In the genomic region with DNA sequence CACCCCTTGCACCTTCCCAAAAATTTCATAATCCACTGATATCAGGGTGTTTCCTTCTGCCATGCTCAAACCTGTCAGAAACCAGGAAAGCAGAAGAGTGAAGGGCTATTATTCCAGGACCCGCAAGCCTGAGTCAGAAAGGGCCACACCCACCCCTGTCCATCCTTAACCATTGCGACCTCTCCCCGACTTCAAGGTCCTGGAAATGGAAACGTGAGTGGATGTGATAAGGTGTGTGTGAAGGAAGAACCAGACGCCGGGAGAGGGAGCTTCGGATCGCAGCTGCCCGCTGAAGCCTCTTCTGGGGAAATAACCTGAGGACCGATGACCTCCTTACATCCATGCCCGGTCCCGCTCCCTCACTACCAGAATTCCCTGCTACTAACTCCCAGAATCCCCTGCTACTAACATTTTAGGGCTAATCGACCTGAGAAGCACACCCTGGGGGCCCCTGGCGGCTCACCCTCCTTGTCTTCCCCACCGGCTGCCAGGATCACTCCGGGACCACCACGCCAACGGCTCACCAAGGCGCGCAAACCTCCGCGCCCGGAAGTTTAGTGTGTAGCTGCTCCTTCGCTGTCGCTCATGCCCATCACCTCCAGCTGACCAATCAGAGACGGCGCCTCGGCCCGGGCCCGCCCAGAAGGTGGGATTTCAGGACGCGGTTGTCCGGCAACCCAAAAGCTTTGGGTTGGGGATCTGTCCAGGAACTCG, we compare ENCODE assay signal across 1 cellular context.
A peak's percentile ranks its signal among the peaks of the same experiment; 100 is the strongest.
TF ChIP-seq lines count a peak whose summit lies in the region.

A gene (minus strand): TSS at position 534 of the 714 bp plus-strand sequence. CDS start 471 bp downstream, at position 63.

TF ChIP-seq in K562, 482 proteins besides CTCF, POLR2A, EP300 and RAD21 (continued from another document and continues in another):
- TF ChIP-seq, protein P1, sequence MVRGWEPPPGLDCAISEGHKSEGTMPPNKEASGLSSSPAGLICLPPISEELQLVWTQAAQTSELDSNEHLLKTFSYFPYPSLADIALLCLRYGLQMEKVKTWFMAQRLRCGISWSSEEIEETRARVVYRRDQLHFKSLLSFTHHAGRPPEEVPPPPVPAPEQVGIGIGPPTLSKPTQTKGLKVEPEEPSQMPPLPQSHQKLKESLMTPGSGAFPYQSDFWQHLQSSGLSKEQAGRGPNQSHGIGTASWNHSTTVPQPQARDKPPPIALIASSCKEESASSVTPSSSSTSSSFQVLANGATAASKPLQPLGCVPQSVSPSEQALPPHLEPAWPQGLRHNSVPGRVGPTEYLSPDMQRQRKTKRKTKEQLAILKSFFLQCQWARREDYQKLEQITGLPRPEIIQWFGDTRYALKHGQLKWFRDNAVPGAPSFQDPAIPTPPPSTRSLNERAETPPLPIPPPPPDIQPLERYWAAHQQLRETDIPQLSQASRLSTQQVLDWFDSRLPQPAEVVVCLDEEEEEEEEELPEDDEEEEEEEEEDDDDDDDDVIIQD (CRISPR knock-in tag; IDR thresholded peaks at IDR 0.05), result no peak
- TF ChIP-seq ETV1 (tag; conservative IDR thresholded peaks at IDR 0.05; ENCODE audit: low read depth), result peak; percentile 49; the same call in 1 of the 2 replicates
- no peak for TF ChIP-seq ARNT (IDR thresholded peaks at IDR 0.05)
- TF ChIP-seq, protein P2, sequence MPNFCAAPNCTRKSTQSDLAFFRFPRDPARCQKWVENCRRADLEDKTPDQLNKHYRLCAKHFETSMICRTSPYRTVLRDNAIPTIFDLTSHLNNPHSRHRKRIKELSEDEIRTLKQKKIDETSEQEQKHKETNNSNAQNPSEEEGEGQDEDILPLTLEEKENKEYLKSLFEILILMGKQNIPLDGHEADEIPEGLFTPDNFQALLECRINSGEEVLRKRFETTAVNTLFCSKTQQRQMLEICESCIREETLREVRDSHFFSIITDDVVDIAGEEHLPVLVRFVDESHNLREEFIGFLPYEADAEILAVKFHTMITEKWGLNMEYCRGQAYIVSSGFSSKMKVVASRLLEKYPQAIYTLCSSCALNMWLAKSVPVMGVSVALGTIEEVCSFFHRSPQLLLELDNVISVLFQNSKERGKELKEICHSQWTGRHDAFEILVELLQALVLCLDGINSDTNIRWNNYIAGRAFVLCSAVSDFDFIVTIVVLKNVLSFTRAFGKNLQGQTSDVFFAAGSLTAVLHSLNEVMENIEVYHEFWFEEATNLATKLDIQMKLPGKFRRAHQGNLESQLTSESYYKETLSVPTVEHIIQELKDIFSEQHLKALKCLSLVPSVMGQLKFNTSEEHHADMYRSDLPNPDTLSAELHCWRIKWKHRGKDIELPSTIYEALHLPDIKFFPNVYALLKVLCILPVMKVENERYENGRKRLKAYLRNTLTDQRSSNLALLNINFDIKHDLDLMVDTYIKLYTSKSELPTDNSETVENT (CRISPR knock-in tag; IDR thresholded peaks at IDR 0.05), result no peak
- TF ChIP-seq, protein P3, sequence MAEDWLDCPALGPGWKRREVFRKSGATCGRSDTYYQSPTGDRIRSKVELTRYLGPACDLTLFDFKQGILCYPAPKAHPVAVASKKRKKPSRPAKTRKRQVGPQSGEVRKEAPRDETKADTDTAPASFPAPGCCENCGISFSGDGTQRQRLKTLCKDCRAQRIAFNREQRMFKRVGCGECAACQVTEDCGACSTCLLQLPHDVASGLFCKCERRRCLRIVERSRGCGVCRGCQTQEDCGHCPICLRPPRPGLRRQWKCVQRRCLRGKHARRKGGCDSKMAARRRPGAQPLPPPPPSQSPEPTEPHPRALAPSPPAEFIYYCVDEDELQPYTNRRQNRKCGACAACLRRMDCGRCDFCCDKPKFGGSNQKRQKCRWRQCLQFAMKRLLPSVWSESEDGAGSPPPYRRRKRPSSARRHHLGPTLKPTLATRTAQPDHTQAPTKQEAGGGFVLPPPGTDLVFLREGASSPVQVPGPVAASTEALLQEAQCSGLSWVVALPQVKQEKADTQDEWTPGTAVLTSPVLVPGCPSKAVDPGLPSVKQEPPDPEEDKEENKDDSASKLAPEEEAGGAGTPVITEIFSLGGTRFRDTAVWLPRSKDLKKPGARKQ (CRISPR knock-in tag; IDR thresholded peaks at IDR 0.05), result no peak
- no peak for TF ChIP-seq BDP1 (IDR thresholded peaks at IDR 0.05; ENCODE audit: insufficient read depth, insufficient read length)
- TF ChIP-seq, protein P4, sequence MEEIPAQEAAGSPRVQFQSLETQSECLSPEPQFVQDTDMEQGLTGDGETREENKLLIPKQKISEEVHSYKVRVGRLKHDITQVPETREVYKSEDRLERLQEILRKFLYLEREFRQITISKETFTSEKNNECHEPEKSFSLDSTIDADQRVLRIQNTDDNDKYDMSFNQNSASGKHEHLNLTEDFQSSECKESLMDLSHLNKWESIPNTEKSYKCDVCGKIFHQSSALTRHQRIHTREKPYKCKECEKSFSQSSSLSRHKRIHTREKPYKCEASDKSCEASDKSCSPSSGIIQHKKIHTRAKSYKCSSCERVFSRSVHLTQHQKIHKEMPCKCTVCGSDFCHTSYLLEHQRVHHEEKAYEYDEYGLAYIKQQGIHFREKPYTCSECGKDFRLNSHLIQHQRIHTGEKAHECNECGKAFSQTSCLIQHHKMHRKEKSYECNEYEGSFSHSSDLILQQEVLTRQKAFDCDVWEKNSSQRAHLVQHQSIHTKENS (CRISPR knock-in tag; IDR thresholded peaks at IDR 0.05), result no peak
- TF ChIP-seq NR2C1 (IDR thresholded peaks at IDR 0.05), result no peak
- TF ChIP-seq NR2C1 (tag; IDR thresholded peaks at IDR 0.05), result no peak
- TF ChIP-seq SMARCA5 (IDR thresholded peaks at IDR 0.05), result no peak
- peak; percentile 19; the same call in 1 of the 2 replicates for TF ChIP-seq MYBL2 (IDR thresholded peaks at IDR 0.05; ENCODE audit: low read depth)
- TF ChIP-seq MYBL2 (CRISPR knock-in tag; IDR thresholded peaks at IDR 0.05; ENCODE audit: borderline replicate concordance), result no peak
- TF ChIP-seq, protein P5, sequence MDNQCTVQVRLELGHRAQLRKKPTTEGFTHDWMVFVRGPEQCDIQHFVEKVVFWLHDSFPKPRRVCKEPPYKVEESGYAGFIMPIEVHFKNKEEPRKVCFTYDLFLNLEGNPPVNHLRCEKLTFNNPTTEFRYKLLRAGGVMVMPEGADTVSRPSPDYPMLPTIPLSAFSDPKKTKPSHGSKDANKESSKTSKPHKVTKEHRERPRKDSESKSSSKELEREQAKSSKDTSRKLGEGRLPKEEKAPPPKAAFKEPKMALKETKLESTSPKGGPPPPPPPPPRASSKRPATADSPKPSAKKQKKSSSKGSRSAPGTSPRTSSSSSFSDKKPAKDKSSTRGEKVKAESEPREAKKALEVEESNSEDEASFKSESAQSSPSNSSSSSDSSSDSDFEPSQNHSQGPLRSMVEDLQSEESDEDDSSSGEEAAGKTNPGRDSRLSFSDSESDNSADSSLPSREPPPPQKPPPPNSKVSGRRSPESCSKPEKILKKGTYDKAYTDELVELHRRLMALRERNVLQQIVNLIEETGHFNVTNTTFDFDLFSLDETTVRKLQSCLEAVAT (IDR thresholded peaks at IDR 0.05), result no peak
- TF ChIP-seq NFYB (IDR thresholded peaks at IDR 0.05; ENCODE audit: extremely low read depth, insufficient read length), result peak; percentile 91
- peak; percentile 61 for TF ChIP-seq CTBP1 (IDR thresholded peaks at IDR 0.05; ENCODE audit: borderline replicate concordance)
- no peak for TF ChIP-seq KHSRP (IDR thresholded peaks at IDR 0.05)
- TF ChIP-seq EGR1 (conservative IDR thresholded peaks at IDR 0.05), result no peak
- no peak for TF ChIP-seq SRF (CRISPR knock-in tag; IDR thresholded peaks at IDR 0.05)
- no peak for TF ChIP-seq SMC3 (conservative IDR thresholded peaks at IDR 0.05; ENCODE audit: insufficient read depth, low read depth, low read length)
- TF ChIP-seq RBM39 (optimal IDR thresholded peaks at IDR 0.05; ENCODE audit: low read depth, low read length), result no peak
- no peak for TF ChIP-seq RHOXF2B (CRISPR knock-in tag; conservative IDR thresholded peaks at IDR 0.05)
- TF ChIP-seq, protein P6, sequence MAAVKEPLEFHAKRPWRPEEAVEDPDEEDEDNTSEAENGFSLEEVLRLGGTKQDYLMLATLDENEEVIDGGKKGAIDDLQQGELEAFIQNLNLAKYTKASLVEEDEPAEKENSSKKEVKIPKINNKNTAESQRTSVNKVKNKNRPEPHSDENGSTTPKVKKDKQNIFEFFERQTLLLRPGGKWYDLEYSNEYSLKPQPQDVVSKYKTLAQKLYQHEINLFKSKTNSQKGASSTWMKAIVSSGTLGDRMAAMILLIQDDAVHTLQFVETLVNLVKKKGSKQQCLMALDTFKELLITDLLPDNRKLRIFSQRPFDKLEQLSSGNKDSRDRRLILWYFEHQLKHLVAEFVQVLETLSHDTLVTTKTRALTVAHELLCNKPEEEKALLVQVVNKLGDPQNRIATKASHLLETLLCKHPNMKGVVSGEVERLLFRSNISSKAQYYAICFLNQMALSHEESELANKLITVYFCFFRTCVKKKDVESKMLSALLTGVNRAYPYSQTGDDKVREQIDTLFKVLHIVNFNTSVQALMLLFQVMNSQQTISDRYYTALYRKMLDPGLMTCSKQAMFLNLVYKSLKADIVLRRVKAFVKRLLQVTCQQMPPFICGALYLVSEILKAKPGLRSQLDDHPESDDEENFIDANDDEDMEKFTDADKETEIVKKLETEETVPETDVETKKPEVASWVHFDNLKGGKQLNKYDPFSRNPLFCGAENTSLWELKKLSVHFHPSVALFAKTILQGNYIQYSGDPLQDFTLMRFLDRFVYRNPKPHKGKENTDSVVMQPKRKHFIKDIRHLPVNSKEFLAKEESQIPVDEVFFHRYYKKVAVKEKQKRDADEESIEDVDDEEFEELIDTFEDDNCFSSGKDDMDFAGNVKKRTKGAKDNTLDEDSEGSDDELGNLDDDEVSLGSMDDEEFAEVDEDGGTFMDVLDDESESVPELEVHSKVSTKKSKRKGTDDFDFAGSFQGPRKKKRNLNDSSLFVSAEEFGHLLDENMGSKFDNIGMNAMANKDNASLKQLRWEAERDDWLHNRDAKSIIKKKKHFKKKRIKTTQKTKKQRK (IDR thresholded peaks at IDR 0.05; ENCODE audit: borderline replicate concordance, low read depth, low read length), result peak; percentile 70
- no peak for TF ChIP-seq ETV6 (IDR thresholded peaks at IDR 0.05; ENCODE audit: borderline replicate concordance in 1 of 2, low read depth in 2 of 2, low read length in 1 of 2)
- no peak for TF ChIP-seq ETV6 (CRISPR knock-in tag; IDR thresholded peaks at IDR 0.05; ENCODE audit: borderline replicate concordance)
- peak; percentile 94 for TF ChIP-seq MBD2 (IDR thresholded peaks at IDR 0.05; ENCODE audit: borderline replicate concordance, low read depth)
- TF ChIP-seq EWSR1 (IDR thresholded peaks at IDR 0.05; ENCODE audit: borderline replicate concordance, low read depth, partially characterized antibody), result no peak
- no peak for TF ChIP-seq BMI1 (IDR thresholded peaks at IDR 0.05; ENCODE audit: low read length)
- TF ChIP-seq, protein P7, sequence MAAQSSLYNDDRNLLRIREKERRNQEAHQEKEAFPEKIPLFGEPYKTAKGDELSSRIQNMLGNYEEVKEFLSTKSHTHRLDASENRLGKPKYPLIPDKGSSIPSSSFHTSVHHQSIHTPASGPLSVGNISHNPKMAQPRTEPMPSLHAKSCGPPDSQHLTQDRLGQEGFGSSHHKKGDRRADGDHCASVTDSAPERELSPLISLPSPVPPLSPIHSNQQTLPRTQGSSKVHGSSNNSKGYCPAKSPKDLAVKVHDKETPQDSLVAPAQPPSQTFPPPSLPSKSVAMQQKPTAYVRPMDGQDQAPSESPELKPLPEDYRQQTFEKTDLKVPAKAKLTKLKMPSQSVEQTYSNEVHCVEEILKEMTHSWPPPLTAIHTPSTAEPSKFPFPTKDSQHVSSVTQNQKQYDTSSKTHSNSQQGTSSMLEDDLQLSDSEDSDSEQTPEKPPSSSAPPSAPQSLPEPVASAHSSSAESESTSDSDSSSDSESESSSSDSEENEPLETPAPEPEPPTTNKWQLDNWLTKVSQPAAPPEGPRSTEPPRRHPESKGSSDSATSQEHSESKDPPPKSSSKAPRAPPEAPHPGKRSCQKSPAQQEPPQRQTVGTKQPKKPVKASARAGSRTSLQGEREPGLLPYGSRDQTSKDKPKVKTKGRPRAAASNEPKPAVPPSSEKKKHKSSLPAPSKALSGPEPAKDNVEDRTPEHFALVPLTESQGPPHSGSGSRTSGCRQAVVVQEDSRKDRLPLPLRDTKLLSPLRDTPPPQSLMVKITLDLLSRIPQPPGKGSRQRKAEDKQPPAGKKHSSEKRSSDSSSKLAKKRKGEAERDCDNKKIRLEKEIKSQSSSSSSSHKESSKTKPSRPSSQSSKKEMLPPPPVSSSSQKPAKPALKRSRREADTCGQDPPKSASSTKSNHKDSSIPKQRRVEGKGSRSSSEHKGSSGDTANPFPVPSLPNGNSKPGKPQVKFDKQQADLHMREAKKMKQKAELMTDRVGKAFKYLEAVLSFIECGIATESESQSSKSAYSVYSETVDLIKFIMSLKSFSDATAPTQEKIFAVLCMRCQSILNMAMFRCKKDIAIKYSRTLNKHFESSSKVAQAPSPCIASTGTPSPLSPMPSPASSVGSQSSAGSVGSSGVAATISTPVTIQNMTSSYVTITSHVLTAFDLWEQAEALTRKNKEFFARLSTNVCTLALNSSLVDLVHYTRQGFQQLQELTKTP (IDR thresholded peaks at IDR 0.05; ENCODE audit: low read depth in 1 of 2, partially characterized antibody in 2 of 2), result peak in 1 of 2 experiments; percentile 89
- TF ChIP-seq ERF (CRISPR knock-in tag; IDR thresholded peaks at IDR 0.05), result no peak
- TF ChIP-seq, protein P8, sequence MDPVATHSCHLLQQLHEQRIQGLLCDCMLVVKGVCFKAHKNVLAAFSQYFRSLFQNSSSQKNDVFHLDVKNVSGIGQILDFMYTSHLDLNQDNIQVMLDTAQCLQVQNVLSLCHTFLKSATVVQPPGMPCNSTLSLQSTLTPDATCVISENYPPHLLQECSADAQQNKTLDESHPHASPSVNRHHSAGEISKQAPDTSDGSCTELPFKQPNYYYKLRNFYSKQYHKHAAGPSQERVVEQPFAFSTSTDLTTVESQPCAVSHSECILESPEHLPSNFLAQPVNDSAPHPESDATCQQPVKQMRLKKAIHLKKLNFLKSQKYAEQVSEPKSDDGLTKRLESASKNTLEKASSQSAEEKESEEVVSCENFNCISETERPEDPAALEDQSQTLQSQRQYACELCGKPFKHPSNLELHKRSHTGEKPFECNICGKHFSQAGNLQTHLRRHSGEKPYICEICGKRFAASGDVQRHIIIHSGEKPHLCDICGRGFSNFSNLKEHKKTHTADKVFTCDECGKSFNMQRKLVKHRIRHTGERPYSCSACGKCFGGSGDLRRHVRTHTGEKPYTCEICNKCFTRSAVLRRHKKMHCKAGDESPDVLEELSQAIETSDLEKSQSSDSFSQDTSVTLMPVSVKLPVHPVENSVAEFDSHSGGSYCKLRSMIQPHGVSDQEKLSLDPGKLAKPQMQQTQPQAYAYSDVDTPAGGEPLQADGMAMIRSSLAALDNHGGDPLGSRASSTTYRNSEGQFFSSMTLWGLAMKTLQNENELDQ (CRISPR knock-in tag; IDR thresholded peaks at IDR 0.05; ENCODE audit: borderline replicate concordance), result no peak
- no peak for TF ChIP-seq NR2F6 (CRISPR knock-in tag; IDR thresholded peaks at IDR 0.05)
- TF ChIP-seq NCOA2 (IDR thresholded peaks at IDR 0.05; ENCODE audit: partially characterized antibody in 2 of 2), result no peak
- peak; percentile 60 for TF ChIP-seq ESRRA (IDR thresholded peaks at IDR 0.05; ENCODE audit: borderline replicate concordance, low read depth)
- TF ChIP-seq, protein P9, sequence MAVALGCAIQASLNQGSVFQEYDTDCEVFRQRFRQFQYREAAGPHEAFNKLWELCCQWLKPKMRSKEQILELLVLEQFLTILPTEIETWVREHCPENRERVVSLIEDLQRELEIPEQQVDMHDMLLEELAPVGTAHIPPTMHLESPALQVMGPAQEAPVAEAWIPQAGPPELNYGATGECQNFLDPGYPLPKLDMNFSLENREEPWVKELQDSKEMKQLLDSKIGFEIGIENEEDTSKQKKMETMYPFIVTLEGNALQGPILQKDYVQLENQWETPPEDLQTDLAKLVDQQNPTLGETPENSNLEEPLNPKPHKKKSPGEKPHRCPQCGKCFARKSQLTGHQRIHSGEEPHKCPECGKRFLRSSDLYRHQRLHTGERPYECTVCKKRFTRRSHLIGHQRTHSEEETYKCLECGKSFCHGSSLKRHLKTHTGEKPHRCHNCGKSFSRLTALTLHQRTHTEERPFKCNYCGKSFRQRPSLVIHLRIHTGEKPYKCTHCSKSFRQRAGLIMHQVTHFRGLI (CRISPR knock-in tag; IDR thresholded peaks at IDR 0.05), result no peak
- TF ChIP-seq ZNF134 (CRISPR knock-in tag; conservative IDR thresholded peaks at IDR 0.05), result no peak
